In genomic region chr11:15889972-15890371, GRCh38 we compare ENCODE assay signal across 23 cellular contexts.
DNase-seq lines count a peak whose midpoint lies in the region; ATAC-seq and TF ChIP-seq lines count a peak whose summit lies in the region.
"Had no signal": no experiment of that assay in that cellular context is flagged by ENCODE, and none has a peak within 500 bp of the region (broad histone marks: within the 10 kb centered on the region; RNA-seq: fewer than 3 reads in every experiment).

No MANE protein-coding gene starts in this region.

- H2AK5ac ChIP-seq in neuronal stem cell (ENCODE audit: low read depth, low read length) = peak overlapping the region; percentile 6

- no peaks in the 10 kb centered on the region for H3K9me3 ChIP-seq in AG04450 (ENCODE audit: control insufficient read depth, insufficient read depth, low read length)
- H3K9me3 ChIP-seq in endodermal cell (ENCODE audit: control insufficient read depth, low read length) = no peaks in the 10 kb centered on the region
- H3K9me3 ChIP-seq in neuronal stem cell (replicated peaks in 1 of 2; ENCODE audit: control insufficient read depth in 2 of 2, insufficient read depth in 1 of 2, low read depth in 1 of 2, low read length in 2 of 2) = no peaks in the 10 kb centered on the region
- H3K9me3 ChIP-seq in HAP-1 = no peaks in the 10 kb centered on the region
- H3K9me3 ChIP-seq: BLaER1 treated with 17β-estradiol and CSF1 and Interleukin-3, amounts not matched to agents 10 nM and 100 nM had no signal

- WGBS in endodermal cell (ENCODE audit: insufficient coverage in 1 of 2, insufficient read length in 1 of 2), 2 experiments = 62 to 69% methylated on average over 5 of the region's 5 CpGs
- no CpG with 5 or more reads among the region's 5 CpGs for WGBS in neuronal stem cell (ENCODE audit: extremely low coverage in 2 of 2, insufficient read length in 2 of 2, insufficient replicate concordance in 1 of 2), 2 donors

- TF ChIP-seq CTCF in AG04450 (IDR thresholded peaks at IDR 0.05; ENCODE audit: low read depth, low read length) (no peak), endodermal cell (conservative IDR thresholded peaks at IDR 0.05) (no peak)

- H3K4me3 ChIP-seq in AG04450 (ENCODE audit: low read depth, low read length) (no peak overlapping the region), endodermal cell (ENCODE audit: low read length) (no peak overlapping the region), neuronal stem cell (ENCODE audit: low read length in 2 of 2) (no peak overlapping the region), HAP-1 (no peak overlapping the region)
- H3K4me3 ChIP-seq: BLaER1 treated with 17β-estradiol and CSF1 and Interleukin-3, amounts not matched to agents 10 nM and 100 nM had no signal

- peak overlapping the region; percentile 14 for H2BK12ac ChIP-seq in neuronal stem cell (ENCODE audit: low read length)

- H2BK15ac ChIP-seq in neuronal stem cell (ENCODE audit: low read length) = no peak overlapping the region

- no peak overlapping the region for H4K91ac ChIP-seq in neuronal stem cell (ENCODE audit: low read depth, low read length, poor library complexity)

- no peak overlapping the region for H3K4ac ChIP-seq in neuronal stem cell (ENCODE audit: low read length)

- peak overlapping the region; percentile 21 for H2BK120ac ChIP-seq in neuronal stem cell (ENCODE audit: low read depth, low read length)

- H2AFZ ChIP-seq in neuronal stem cell (ENCODE audit: low read length) = no peak overlapping the region

- no peak overlapping the region for H3K4me3 Mint-ChIP-seq in endodermal cell
- H3K4me3 Mint-ChIP-seq: activated naive CD8-positive, alpha-beta T cell treated with anti-CD3 and anti-CD28 coated beads, Interleukin-2, amount 10 ng/mL, durations not matched to agents 7 days and 5 days; IgD-negative memory B cell; neural crest cell had no signal

- in situ Hi-C loops in HAP-1 (cut with MboI; ENCODE audit: low sequenced_read_pairs) = no loop called here

- H3K14ac ChIP-seq in neuronal stem cell (ENCODE audit: low read length) = no peak overlapping the region

- no peak overlapping the region for H4K8ac ChIP-seq in neuronal stem cell (ENCODE audit: low read depth, low read length)

- peak overlapping the region; percentile 64 for H3K18ac ChIP-seq in neuronal stem cell (ENCODE audit: low read length)

- H3K27ac Mint-ChIP-seq in endodermal cell = peak overlapping the region; percentile 58
- H3K27ac Mint-ChIP-seq: activated naive CD8-positive, alpha-beta T cell treated with anti-CD3 and anti-CD28 coated beads, Interleukin-2, amount 10 ng/mL, durations not matched to agents 7 days and 5 days; activated T-helper 2 cell treated with anti-CD3 and anti-CD28 coated beads, Interferon-gamma antibody, Interleukin-2, Interleukin-4, amounts not matched to agents 10 μg/mL and 5 μg/mL and 100 μg/mL, durations not matched to agents 14 hours and 24 hours and 36 hours had no signal

- peaks cover 4% of the 10 kb centered on the region for H3K27me3 ChIP-seq in AG04450 (ENCODE audit: control insufficient read depth, insufficient read depth, low read length)
- no peaks in the 10 kb centered on the region for H3K27me3 ChIP-seq in endodermal cell (ENCODE audit: control insufficient read depth, insufficient read depth, low read length, poor library complexity, severe bottlenecking)
- peaks cover 0 to 32% (median 0%) of the 10 kb centered on the region in 3 experiments for H3K27me3 ChIP-seq in neuronal stem cell (ENCODE audit: control insufficient read depth in 3 of 3, insufficient read depth in 3 of 3, low read depth in 1 of 3, low read length in 3 of 3)
- H3K27me3 ChIP-seq in HAP-1 (ENCODE audit: low read depth) = no peaks in the 10 kb centered on the region
- H3K27me3 ChIP-seq: BLaER1 treated with 17β-estradiol and CSF1 and Interleukin-3, amounts not matched to agents 10 nM and 100 nM had no signal

- no peak for ATAC-seq in HG03432 (IDR thresholded peaks at IDR 0.05; ENCODE audit: unreplicated experiment)
- ATAC-seq: esophagus mucosa had no signal

- no peaks in the 10 kb centered on the region for H3K27me3 Mint-ChIP-seq in endodermal cell (ENCODE audit: insufficient read depth)
- H3K27me3 Mint-ChIP-seq: activated naive CD8-positive, alpha-beta T cell treated with anti-CD3 and anti-CD28 coated beads, Interleukin-2, amount 10 ng/mL, durations not matched to agents 7 days and 5 days; IgD-negative memory B cell had no signal

- no peak overlapping the region for H2BK5ac ChIP-seq in neuronal stem cell (ENCODE audit: low read length)

- no peaks in the 10 kb centered on the region for H3K36me3 Mint-ChIP-seq in endodermal cell (ENCODE audit: low read depth)
- H3K36me3 Mint-ChIP-seq: activated naive CD8-positive, alpha-beta T cell treated with anti-CD3 and anti-CD28 coated beads, Interleukin-2, amount 10 ng/mL, durations not matched to agents 7 days and 5 days had no signal

- no peak overlapping the region for H3K23ac ChIP-seq in neuronal stem cell (ENCODE audit: low read depth, low read length, poor library complexity)

- H3K9ac ChIP-seq in endodermal cell (ENCODE audit: extremely low read depth, low read length, poor library complexity, severe bottlenecking) (no peak overlapping the region), neuronal stem cell (ENCODE audit: low read depth, low read length, poor library complexity) (no peak overlapping the region)
- H3K9ac ChIP-seq: BLaER1 treated with 17β-estradiol and CSF1 and Interleukin-3, amounts not matched to agents 10 nM and 100 nM had no signal

- H3K36me3 ChIP-seq in endodermal cell (ENCODE audit: control insufficient read depth, insufficient read depth, low read length) = no peaks in the 10 kb centered on the region
- no peaks in the 10 kb centered on the region for H3K36me3 ChIP-seq in neuronal stem cell (replicated peaks in 1 of 2; ENCODE audit: control insufficient read depth in 2 of 2, insufficient read depth in 2 of 2, low read length in 2 of 2)
- no peaks in the 10 kb centered on the region for H3K36me3 ChIP-seq in HAP-1 (replicated peaks)
- H3K36me3 ChIP-seq: BLaER1 treated with 17β-estradiol and CSF1 and Interleukin-3, amounts not matched to agents 10 nM and 100 nM had no signal

- H3K4me1 ChIP-seq in endodermal cell (ENCODE audit: control insufficient read depth, insufficient read depth, low read length) (peaks cover 34% of the 10 kb centered on the region), neuronal stem cell (ENCODE audit: control insufficient read depth in 2 of 2, insufficient read depth in 1 of 2, low read depth in 1 of 2, low read length in 2 of 2) (peaks cover 2 to 20% of the 10 kb centered on the region in 2 donors), HAP-1 (no peaks in the 10 kb centered on the region)
- H3K4me1 ChIP-seq: BLaER1 treated with 17β-estradiol and CSF1 and Interleukin-3, amounts not matched to agents 10 nM and 100 nM had no signal

- no peak overlapping the region for H3K4me2 ChIP-seq in neuronal stem cell (ENCODE audit: insufficient read depth, low read length, poor library complexity, severe bottlenecking)
- H3K4me2 ChIP-seq: BLaER1 treated with 17β-estradiol and CSF1 and Interleukin-3, amounts not matched to agents 10 nM and 100 nM had no signal

- POLR2A ChIA-PET in AG04450 (lab: Yijun Ruan, JAX) = interaction anchor here (1.3 kb wide), 1 partner anchor 240 kb away, joined by 3 read pairs; no protein-coding TSS in a partner anchor

- H3K9me3 Mint-ChIP-seq in endodermal cell = no peaks in the 10 kb centered on the region
- H3K9me3 Mint-ChIP-seq: activated naive CD8-positive, alpha-beta T cell treated with anti-CD3 and anti-CD28 coated beads, Interleukin-2, amount 10 ng/mL, durations not matched to agents 7 days and 5 days; activated T-helper 2 cell treated with anti-CD3 and anti-CD28 coated beads, Interferon-gamma antibody, Interleukin-2, Interleukin-4, amounts not matched to agents 10 μg/mL and 5 μg/mL and 100 μg/mL, durations not matched to agents 14 hours and 24 hours and 36 hours; IgD-negative memory B cell; neural crest cell had no signal

- H3K27ac ChIP-seq in AG04450 (ENCODE audit: low read depth, low read length) = peak overlapping the region; percentile 21
- H3K27ac ChIP-seq in endodermal cell (ENCODE audit: low read depth, low read length) = no peak overlapping the region
- peak overlapping the region; percentile 33 for H3K27ac ChIP-seq in neuronal stem cell (replicated peaks; ENCODE audit: low read length)
- H3K27ac ChIP-seq: BLaER1 treated with 17β-estradiol and CSF1 and Interleukin-3, amounts not matched to agents 10 nM and 100 nM; HL-60 had no signal

- H3K79me1 ChIP-seq in neuronal stem cell (ENCODE audit: low read depth, low read length) = no peaks in the 10 kb centered on the region

- H3K4me1 Mint-ChIP-seq in endodermal cell = peaks cover 27% of the 10 kb centered on the region
- H3K4me1 Mint-ChIP-seq: activated naive CD8-positive, alpha-beta T cell treated with anti-CD3 and anti-CD28 coated beads, Interleukin-2, amount 10 ng/mL, durations not matched to agents 7 days and 5 days had no signal

- DNase-seq in AG04450 (ENCODE audit: low read depth, low spot score) (peak; percentile 4), amniotic epithelial cell (ENCODE audit: low read depth) (peak; percentile 85), endodermal cell (no peak), neuronal stem cell (ENCODE audit: low spot score) (no peak), HAP-1 (ENCODE audit: low spot score in 2 of 2) (no peak), RPMI8226 (no peak), anterior cingulate cortex (lab: John Stamatoyannopoulos, UW) (no peak)
- DNase-seq: activated CD4-positive, alpha-beta T cell treated with anti-CD3 and anti-CD28 coated beads for 4 hours; activated naive CD8-positive, alpha-beta T cell treated with anti-CD3 and anti-CD28 coated beads, Interleukin-2, amount 10 ng/mL, durations not matched to agents 7 days and 5 days; Calu3; effector CD8-positive, alpha-beta T cell; NCI-H146; NCI-H2171 treated with DMSO at 0.1 percent for 48 hours; OCI-M1; SHP77 treated with DMSO at 0.1 percent for 48 hours; stimulated activated CD8-positive, alpha-beta memory T cell treated with anti-CD3 and anti-CD28 coated beads, Interleukin-4, amount 100 ng/mL, for 48 hours had no signal

- CTCF ChIA-PET in AG04450 (lab: Charles Lee) = interaction anchor here (0.6 to 1.6 kb wide), 5 partner anchors 48 to 724 kb away, joined by 3 to 7 read pairs (median 3); no protein-coding TSS in a partner anchor

Comparison
In these comparisons a context has a peak if more than half of its experiments do, and no peak if none do; other contexts are left out.
1. DNase-seq: peak in AG04450 (single experiment) and amniotic epithelial cell (single experiment); none in endodermal cell (single experiment), neuronal stem cell (single experiment), HAP-1 (0 of 2), RPMI8226 (single experiment) and anterior cingulate cortex (0 of 58).